8 cellular contexts compared by ENCODE assay signal in genomic region chr12:51392556-51393237, GRCh38. TPM values are rescaled to one million over a fixed set of nuclear protein-coding genes. Genes with fewer than 3 reads are reported as not detected.
DNase-seq lines count a peak whose midpoint lies in the region; ATAC-seq and TF ChIP-seq lines count a peak whose summit lies in the region.

No MANE protein-coding gene starts in this region.

- H3K27ac ChIP-seq in coronary artery, result no peak overlapping the region

- TF ChIP-seq CTCF in BJ (IDR thresholded peaks at IDR 0.05; ENCODE audit: insufficient read depth, low read depth, low read length) (0 out of 2 replicates have a peak, but pooled peaks have one; percentile 4), coronary artery (IDR thresholded peaks at IDR 0.05) (no peak)

- CTCF ChIA-PET in BJ (lab: Yijun Ruan, JAX), result interaction anchor here (2.4 kb wide), 1 partner anchor 29 kb away, joined by 14 read pairs; no protein-coding TSS in a partner anchor

- H3K27ac Mint-ChIP-seq in natural killer cell treated with Interleukin-12 subunit alpha and Interleukin-12 subunit beta and Interleukin-15 and Interleukin-18, amount 100 ng/mL, for 72 hours, result peak overlapping the region; percentile 88 to 95

- H3K4me3 ChIP-seq in BJ (ENCODE audit: low read depth, low read length), result no peak overlapping the region
- H3K4me3 ChIP-seq in coronary artery, result peak overlapping the region; percentile 42

- no peaks in the 10 kb centered on the region for H3K27me3 Mint-ChIP-seq in natural killer cell treated with Interleukin-12 subunit alpha and Interleukin-12 subunit beta and Interleukin-15 and Interleukin-18, amount 100 ng/mL, for 72 hours

- DNase-seq in BJ (ENCODE audit: low read depth) (no peak), NOMO-1 treated with DMSO at 0.1 percent for 48 hours (lab: John Stamatoyannopoulos, UW; ENCODE audit: unreplicated experiment) (peak; percentile 28), coronary artery (ENCODE audit: low spot score) (peak; percentile 62), NCI-H2227 (lab: John Stamatoyannopoulos, UW; ENCODE audit: unreplicated experiment) (no peak), NCI-H2107 (lab: John Stamatoyannopoulos, UW) (no peak)
- DNase-seq in natural killer cell treated with Interleukin-12 subunit alpha and Interleukin-12 subunit beta and Interleukin-15 and Interleukin-18, amount 100 ng/mL, for 72 hours (ENCODE audit: low spot score), result peak; percentile 77

- H3K9me3 Mint-ChIP-seq in natural killer cell treated with Interleukin-12 subunit alpha and Interleukin-12 subunit beta and Interleukin-15 and Interleukin-18, amount 100 ng/mL, for 72 hours, result no peaks in the 10 kb centered on the region

- peak; percentile 32 for ATAC-seq in GM18907 (IDR thresholded peaks at IDR 0.05; ENCODE audit: unreplicated experiment)
- peak; percentile 37 to 73 for ATAC-seq in natural killer cell treated with Interleukin-12 subunit alpha and Interleukin-12 subunit beta and Interleukin-15 and Interleukin-18, amount 100 ng/mL, for 72 hours
- no peak for ATAC-seq in GM21360 (IDR thresholded peaks at IDR 0.05; ENCODE audit: unreplicated experiment)

- peak overlapping the region; percentile 88 for H3K4me3 Mint-ChIP-seq in natural killer cell treated with Interleukin-12 subunit alpha and Interleukin-12 subunit beta and Interleukin-15 and Interleukin-18, amount 100 ng/mL, for 72 hours

- POLR2A ChIA-PET in BJ (lab: Charles Lee), result interaction anchor here (1.6 kb wide), 1 partner anchor 21 kb away, joined by 4 read pairs; no protein-coding TSS in a partner anchor

- no peaks in the 10 kb centered on the region for H3K36me3 ChIP-seq in BJ (ENCODE audit: control insufficient read depth, insufficient read depth, low read length)

- H3K27me3 ChIP-seq in BJ (ENCODE audit: control insufficient read depth, insufficient read depth, low read length), result no peaks in the 10 kb centered on the region

- H3K4me1 Mint-ChIP-seq in natural killer cell treated with Interleukin-12 subunit alpha and Interleukin-12 subunit beta and Interleukin-15 and Interleukin-18, amount 100 ng/mL, for 72 hours (ENCODE audit: low read depth in 2 of 2), result peaks cover 70 to 75% of the 10 kb centered on the region in 2 donors

- no peaks in the 10 kb centered on the region for H3K36me3 Mint-ChIP-seq in natural killer cell treated with Interleukin-12 subunit alpha and Interleukin-12 subunit beta and Interleukin-15 and Interleukin-18, amount 100 ng/mL, for 72 hours

RNA-seq across cellular contexts. Expression of gene GALNT6, which starts 1.5 kb away (rescaled TPM):
- 27.7 and 47.1 TPM in 2 replicates for polyA plus RNA-seq in BJ (2011; rRNA removed)
- polyA minus RNA-seq in BJ (2011; rRNA and poly(A)+ RNA removed), result 23.2 and 31.9 TPM in 2 replicates
- 10 to 100 TPM; 13.2 to 23.5 TPM for total RNA-seq in natural killer cell treated with Interleukin-12 subunit alpha and Interleukin-12 subunit beta and Interleukin-15 and Interleukin-18, amount 100 ng/mL, for 72 hours

RNA-seq across cellular contexts. Expression of gene SLC4A8, which starts 31.9 kb away (rescaled TPM):
- polyA plus RNA-seq in BJ (2011; rRNA removed), result 4.9 and 7.3 TPM in 2 replicates
- 5.0 and 8.6 TPM in 2 replicates for polyA minus RNA-seq in BJ (2011; rRNA and poly(A)+ RNA removed)
- total RNA-seq in natural killer cell treated with Interleukin-12 subunit alpha and Interleukin-12 subunit beta and Interleukin-15 and Interleukin-18, amount 100 ng/mL, for 72 hours, result 1 to 10 TPM; 4.3 to 6.3 TPM

RNA-seq across cellular contexts. Expression of gene CELA1, which starts 46.2 kb away (rescaled TPM):
- not detected in 2 replicates for polyA plus RNA-seq in BJ (2011; rRNA removed)
- not detected in 2 replicates for polyA minus RNA-seq in BJ (2011; rRNA and poly(A)+ RNA removed)
- under 1 TPM in 1 of 2 donors, not detected in 1; 0.31 TPM for total RNA-seq in natural killer cell treated with Interleukin-12 subunit alpha and Interleukin-12 subunit beta and Interleukin-15 and Interleukin-18, amount 100 ng/mL, for 72 hours

Comparison
In these comparisons a context has a peak if more than half of its experiments do, and no peak if none do; other contexts are left out.
1. DNase-seq: peak in NOMO-1 treated with DMSO at 0.1 percent for 48 hours (single experiment), coronary artery (single experiment) and natural killer cell treated with Interleukin-12 subunit alpha and Interleukin-12 subunit beta and Interleukin-15 and Interleukin-18, amount 100 ng/mL, for 72 hours (single experiment); none in BJ (single experiment), NCI-H2227 (single experiment) and NCI-H2107 (single experiment).